ENCODE assay signal across 23 cellular contexts in the genomic region with DNA sequence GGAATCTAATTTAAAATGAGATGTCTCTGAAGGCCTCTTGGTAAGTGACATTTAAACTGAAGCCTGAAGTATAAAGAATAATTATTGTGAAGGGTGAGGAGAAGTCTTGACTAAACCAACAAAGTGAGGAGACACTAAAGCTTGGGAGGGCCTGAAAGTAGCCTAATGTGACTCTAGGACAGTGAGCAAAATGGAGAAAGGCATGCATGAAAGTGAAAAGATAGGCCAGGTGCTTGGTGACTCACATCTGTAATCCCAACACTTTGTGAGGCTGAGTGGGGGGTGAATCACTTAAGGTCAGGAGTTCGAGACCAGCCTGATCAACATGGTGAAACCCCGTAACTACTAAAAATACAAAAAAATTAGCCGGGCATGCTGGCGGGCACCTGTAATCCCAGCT. TPM values are rescaled to one million over a fixed set of nuclear protein-coding genes. Genes with fewer than 3 reads are reported as not detected.
DNase-seq lines count a peak whose midpoint lies in the region; ATAC-seq and TF ChIP-seq lines count a peak whose summit lies in the region.
"Had no signal": no experiment of that assay in that cellular context is flagged by ENCODE, and none has a peak within 500 bp of the region (broad histone marks: within the 10 kb centered on the region; RNA-seq: fewer than 3 reads in every experiment).

No MANE protein-coding gene starts in this region.

- H3K36me3 Mint-ChIP-seq in activated naive CD4-positive, alpha-beta T cell treated with anti-CD3 and anti-CD28 coated beads for 36 hours (ENCODE audit: low read depth) = no peaks in the 10 kb centered on the region
- no peaks in the 10 kb centered on the region for H3K36me3 Mint-ChIP-seq in activated naive CD4-positive, alpha-beta T cell treated with anti-CD3 and anti-CD28 coated beads, Interleukin-2, amount 10 ng/mL, durations not matched to agents 7 days and 5 days
- H3K36me3 Mint-ChIP-seq: CD4-positive, CD25-positive, alpha-beta regulatory T cell; immature natural killer cell had no signal

- H3K27me3 Mint-ChIP-seq in activated naive CD4-positive, alpha-beta T cell treated with anti-CD3 and anti-CD28 coated beads for 36 hours (ENCODE audit: low read depth) = no peaks in the 10 kb centered on the region
- H3K27me3 Mint-ChIP-seq in activated naive CD4-positive, alpha-beta T cell treated with anti-CD3 and anti-CD28 coated beads, Interleukin-2, amount 10 ng/mL, durations not matched to agents 7 days and 5 days = no peaks in the 10 kb centered on the region

- H3K9ac ChIP-seq in MM.1S (ENCODE audit: low read length) = no peak overlapping the region
- H3K9ac ChIP-seq: GM23248, SK-N-SH had no signal

- no peak overlapping the region for H3K27ac Mint-ChIP-seq in activated naive CD4-positive, alpha-beta T cell treated with anti-CD3 and anti-CD28 coated beads for 36 hours
- no peak overlapping the region for H3K27ac Mint-ChIP-seq in activated naive CD4-positive, alpha-beta T cell treated with anti-CD3 and anti-CD28 coated beads, Interleukin-2, amount 10 ng/mL, durations not matched to agents 7 days and 5 days
- H3K27ac Mint-ChIP-seq: immature natural killer cell had no signal

- no peaks in the 10 kb centered on the region for H3K9me2 ChIP-seq in MM.1S (replicated peaks; ENCODE audit: insufficient read depth, low read length)
- H3K9me2 ChIP-seq: SK-N-SH had no signal

- ATAC-seq in GM21526 (IDR thresholded peaks at IDR 0.05; ENCODE audit: low FRiP score, unreplicated experiment) (peak; percentile 57), GM18520 (IDR thresholded peaks at IDR 0.05; ENCODE audit: unreplicated experiment) (no peak), HG03469 (IDR thresholded peaks at IDR 0.05; ENCODE audit: unreplicated experiment) (no peak)
- ATAC-seq: heart right ventricle, mucosa of descending colon had no signal

- H3K27ac ChIP-seq in MM.1S (ENCODE audit: low read length) (no peak overlapping the region), tibial nerve (no peak overlapping the region)
- H3K27ac ChIP-seq: brain microvascular endothelial cell, coronary artery, GM23248, heart right ventricle, spleen, suprapubic skin had no signal

- no peaks in the 10 kb centered on the region for H3K4me1 ChIP-seq in MM.1S (ENCODE audit: low read length)
- H3K4me1 ChIP-seq in tibial nerve = no peaks in the 10 kb centered on the region
- H3K4me1 ChIP-seq: heart right ventricle, spleen, suprapubic skin had no signal

- no peak overlapping the region for H3K4me2 ChIP-seq in MM.1S (ENCODE audit: low read depth, low read length)
- H3K4me2 ChIP-seq: SK-N-SH had no signal

- DNase-seq in activated naive CD4-positive, alpha-beta T cell treated with anti-CD3 and anti-CD28 coated beads for 36 hours = peak; percentile 25
- DNase-seq in activated naive CD4-positive, alpha-beta T cell treated with anti-CD3 and anti-CD28 coated beads, Interleukin-2, amount 10 ng/mL, durations not matched to agents 7 days and 5 days = no peak
- DNase-seq in MM.1S = peak; percentile 12
- peak; percentile 17 for DNase-seq in myocyte (ENCODE audit: low read depth)
- no peak for DNase-seq in tibial nerve (ENCODE audit: low spot score in 2 of 2)
- DNase-seq: activated CD4-positive, CD25-positive, alpha-beta regulatory T cell treated with anti-CD3 and anti-CD28 coated beads, Interleukin-2, amount 50 U/mL, for 72 hours; activated CD8-positive, alpha-beta memory T cell treated with anti-CD3 and anti-CD28 coated beads, Interleukin-2, amount 50 U/mL, for 4 hours; brain microvascular endothelial cell; CD4-positive, CD25-positive, alpha-beta regulatory T cell; DMS 273 treated with DMSO at 0.1 percent for 48 hours; GM23248; heart right ventricle; immature natural killer cell; IMR-90; mucosa of descending colon; NCI-H187; SK-N-SH; spleen had no signal

- H3K4me1 Mint-ChIP-seq in activated naive CD4-positive, alpha-beta T cell treated with anti-CD3 and anti-CD28 coated beads for 36 hours (ENCODE audit: low read depth) = peaks cover 3% of the 10 kb centered on the region
- no peaks in the 10 kb centered on the region for H3K4me1 Mint-ChIP-seq in activated naive CD4-positive, alpha-beta T cell treated with anti-CD3 and anti-CD28 coated beads, Interleukin-2, amount 10 ng/mL, durations not matched to agents 7 days and 5 days
- H3K4me1 Mint-ChIP-seq: immature natural killer cell had no signal

- no peak overlapping the region for H3K4me3 Mint-ChIP-seq in activated naive CD4-positive, alpha-beta T cell treated with anti-CD3 and anti-CD28 coated beads for 36 hours
- no peak overlapping the region for H3K4me3 Mint-ChIP-seq in activated naive CD4-positive, alpha-beta T cell treated with anti-CD3 and anti-CD28 coated beads, Interleukin-2, amount 10 ng/mL, durations not matched to agents 7 days and 5 days
- H3K4me3 Mint-ChIP-seq: CD4-positive, CD25-positive, alpha-beta regulatory T cell; immature natural killer cell had no signal

- no peaks in the 10 kb centered on the region for H3F3A ChIP-seq in MM.1S (ENCODE audit: insufficient read depth, low read length)

- peaks cover 2% of the 10 kb centered on the region for H3K9me3 Mint-ChIP-seq in activated naive CD4-positive, alpha-beta T cell treated with anti-CD3 and anti-CD28 coated beads for 36 hours
- H3K9me3 Mint-ChIP-seq in activated naive CD4-positive, alpha-beta T cell treated with anti-CD3 and anti-CD28 coated beads, Interleukin-2, amount 10 ng/mL, durations not matched to agents 7 days and 5 days = peaks cover 3% of the 10 kb centered on the region

- H3K36me3 ChIP-seq in MM.1S (replicated peaks; ENCODE audit: insufficient read depth, low read length) = no peaks in the 10 kb centered on the region
- H3K36me3 ChIP-seq in tibial nerve = no peaks in the 10 kb centered on the region
- H3K36me3 ChIP-seq: brain microvascular endothelial cell, heart right ventricle, spleen, suprapubic skin had no signal

- H3K9me3 ChIP-seq in MM.1S (replicated peaks; ENCODE audit: insufficient read depth, low read length) (no peaks in the 10 kb centered on the region), tibial nerve (no peaks in the 10 kb centered on the region)
- H3K9me3 ChIP-seq: heart right ventricle, mucosa of descending colon, SK-N-SH, suprapubic skin had no signal

- TF ChIP-seq POLR2A in tibial nerve (IDR thresholded peaks at IDR 0.05) = no peak

- intact Hi-C loops in activated naive CD4-positive, alpha-beta T cell treated with anti-CD3 and anti-CD28 coated beads for 36 hours (cut with micrococcal nuclease) = no loop called here

- no peaks in the 10 kb centered on the region for H3K27me3 ChIP-seq in MM.1S (replicated peaks; ENCODE audit: insufficient read depth, low read length)
- H3K27me3 ChIP-seq in tibial nerve = no peaks in the 10 kb centered on the region
- H3K27me3 ChIP-seq: brain microvascular endothelial cell, heart right ventricle, spleen, suprapubic skin had no signal

- H3K79me2 ChIP-seq in MM.1S (ENCODE audit: low read length) = no peaks in the 10 kb centered on the region

- TF ChIP-seq CTCF in MM.1S (IDR thresholded peaks at IDR 0.05; ENCODE audit: low read length) (no peak), tibial nerve (IDR thresholded peaks at IDR 0.05) (no peak)

- no peak for TF ChIP-seq EP300 in tibial nerve (IDR thresholded peaks at IDR 0.05)

- WGBS in tibial nerve, 2 donors = 98% methylated on average over 4 of the region's 4 CpGs

- H4K20me1 ChIP-seq in MM.1S (ENCODE audit: insufficient read depth, low read length) = no peaks in the 10 kb centered on the region

- H3K4me3 ChIP-seq in MM.1S (ENCODE audit: low read length) (no peak overlapping the region), tibial nerve (no peak overlapping the region)
- H3K4me3 ChIP-seq: coronary artery, GM23248, heart right ventricle, mucosa of descending colon, spleen, suprapubic skin had no signal

- CTCF ChIA-PET in activated naive CD4-positive, alpha-beta T cell treated with anti-CD3 and anti-CD28 coated beads for 36 hours (lab: Charles Lee) = interaction anchor here (0.6 kb wide), 1 partner anchor 370 kb away, joined by 3 read pairs; no protein-coding TSS in a partner anchor
- CTCF ChIA-PET in activated naive CD4-positive, alpha-beta T cell treated with anti-CD3 and anti-CD28 coated beads, Interleukin-2, amount 10 ng/mL, durations not matched to agents 7 days and 5 days (lab: Charles Lee) = no interaction called here

- H2AFZ ChIP-seq in MM.1S (ENCODE audit: low read length) = no peak overlapping the region
- H2AFZ ChIP-seq: GM23248 had no signal

RNA-seq across cellular contexts. Expression of gene SMARCAD1, which starts 46.9 kb away (rescaled TPM):
- total RNA-seq in activated naive CD4-positive, alpha-beta T cell treated with anti-CD3 and anti-CD28 coated beads for 36 hours = 10 to 100 TPM; 20.4 to 20.7 TPM
- 40.4 and 42.0 TPM in 2 replicates for total RNA-seq in myocyte
- polyA plus RNA-seq in myocyte (2012) = 9.0 TPM
- 10 to 100 TPM; 22.3 to 25.7 (median 23.6) TPM for total RNA-seq in tibial nerve

Comparison
In these comparisons a context has a peak if more than half of its experiments do, and no peak if none do; other contexts are left out.
1. DNase-seq: peak in activated naive CD4-positive, alpha-beta T cell treated with anti-CD3 and anti-CD28 coated beads for 36 hours (single experiment), MM.1S (single experiment) and myocyte (single experiment); none in activated naive CD4-positive, alpha-beta T cell treated with anti-CD3 and anti-CD28 coated beads, Interleukin-2, amount 10 ng/mL, durations not matched to agents 7 days and 5 days (single experiment) and tibial nerve (0 of 2).